Comparison of ENCODE assay signal across 9 cellular contexts in genomic region chr17:50660042-50660886, GRCh38. TPM values are rescaled to one million over a fixed set of nuclear protein-coding genes. Genes with fewer than 3 reads are reported as not detected.
DNase-seq lines count a peak whose midpoint lies in the region; ATAC-seq and TF ChIP-seq lines count a peak whose summit lies in the region.
"Had no signal": no experiment of that assay in that cellular context is flagged by ENCODE, and none has a peak within 500 bp of the region (broad histone marks: within the 10 kb centered on the region; RNA-seq: fewer than 3 reads in every experiment).

No MANE protein-coding gene starts in this region.

- H3K9me2 ChIP-seq in Karpas-422 (replicated peaks; ENCODE audit: insufficient read depth, low read length) = no peaks in the 10 kb centered on the region

- H3K9me3 Mint-ChIP-seq in neural crest cell = no peaks in the 10 kb centered on the region

- TF ChIP-seq CTCF in neural crest cell (conservative IDR thresholded peaks at IDR 0.05) = no peak

- H3K27ac Mint-ChIP-seq in neural crest cell (ENCODE audit: unreplicated experiment) = peak overlapping the region; percentile 67

- H3K27me3 ChIP-seq in Karpas-422 (ENCODE audit: low read length) = no peaks in the 10 kb centered on the region

- no peak overlapping the region for H3K9ac ChIP-seq in Karpas-422 (ENCODE audit: low read length)

- H3K36me3 ChIP-seq in Karpas-422 (ENCODE audit: insufficient read depth, low read length) = no peaks in the 10 kb centered on the region

- no peaks in the 10 kb centered on the region for H3K4me1 ChIP-seq in Karpas-422 (ENCODE audit: low read length)

- H4K20me1 ChIP-seq in Karpas-422 (ENCODE audit: insufficient read depth, low read depth, low read length) = no peaks in the 10 kb centered on the region

- H3K4me2 ChIP-seq in Karpas-422 (ENCODE audit: low read depth, low read length, poor library complexity, severe bottlenecking) = no peak overlapping the region

- H3K9me3 ChIP-seq in Karpas-422 (ENCODE audit: low read length) = no peaks in the 10 kb centered on the region

- no peaks in the 10 kb centered on the region for H3K79me2 ChIP-seq in Karpas-422 (ENCODE audit: low read length)

- no peak for ATAC-seq in HG03135 (IDR thresholded peaks at IDR 0.05; ENCODE audit: unreplicated experiment)
- ATAC-seq in HG03439 (IDR thresholded peaks at IDR 0.05; ENCODE audit: unreplicated experiment) = no peak
- ATAC-seq in GM18868 (IDR thresholded peaks at IDR 0.05; ENCODE audit: unreplicated experiment) = no peak

- no peak overlapping the region for H3K27ac ChIP-seq in Karpas-422 (ENCODE audit: low read length)

- DNase-seq in COLO668 (lab: John Stamatoyannopoulos, UW; ENCODE audit: unreplicated experiment) = peak; percentile 65
- peak; percentile 31 for DNase-seq in NCI-H146 treated with DMSO at 0.1 percent for 48 hours (lab: John Stamatoyannopoulos, UW; ENCODE audit: unreplicated experiment)
- peak; percentile 36 for DNase-seq in dermis blood vessel endothelial cell
- DNase-seq in neural crest cell (ENCODE audit: low read depth, low spot score) = no peak
- DNase-seq in Karpas-422 = no peak

- H3K4me3 Mint-ChIP-seq in neural crest cell = no peak overlapping the region

- no peaks in the 10 kb centered on the region for H3K36me3 Mint-ChIP-seq in neural crest cell (ENCODE audit: low read depth)

- H2AFZ ChIP-seq in Karpas-422 (ENCODE audit: low read length) = no peak overlapping the region

- H3K27me3 Mint-ChIP-seq in neural crest cell (ENCODE audit: low read depth) = no peaks in the 10 kb centered on the region

- no peak overlapping the region for H3K4me3 ChIP-seq in Karpas-422 (ENCODE audit: low read length)

- peaks cover 12% of the 10 kb centered on the region for H3K4me1 Mint-ChIP-seq in neural crest cell

RNA-seq across cellular contexts. Expression of gene ABCC3, which starts 25.6 kb away (rescaled TPM):
- 1.3 and 2.7 TPM in 2 replicates for total RNA-seq in dermis blood vessel endothelial cell
- not detected in 2 replicates for total RNA-seq in neural crest cell
- not detected in 2 replicates for total RNA-seq in Karpas-422 (2014; rRNA removed; shearing (Covaris generic); ENCODE audit: low replicate concordance)
- total RNA-seq: activated CD8-positive, alpha-beta memory T cell treated with anti-CD3 and anti-CD28 coated beads for 36 hours had no signal

RNA-seq across cellular contexts. Expression of gene ANKRD40, which starts 47.5 kb away (rescaled TPM):
- total RNA-seq in dermis blood vessel endothelial cell (33.2 and 35.4 TPM in 2 replicates), neural crest cell (62.0 and 64.0 TPM in 2 replicates)
- 17.1 and 34.1 TPM in 2 replicates for total RNA-seq in Karpas-422 (2014; rRNA removed; shearing (Covaris generic); ENCODE audit: low replicate concordance)

RNA-seq across cellular contexts. Expression of gene LUC7L3, which starts 59.1 kb away (rescaled TPM):
- 21.4 and 31.5 TPM in 2 replicates for total RNA-seq in dermis blood vessel endothelial cell
- 175 and 188 TPM in 2 replicates for total RNA-seq in neural crest cell
- 102 and 142 TPM in 2 replicates for total RNA-seq in Karpas-422 (2014; rRNA removed; shearing (Covaris generic); ENCODE audit: low replicate concordance)

Comparison
In these comparisons a context has a peak if more than half of its experiments do, and no peak if none do; other contexts are left out.
1. DNase-seq: peak in COLO668 (single experiment), NCI-H146 treated with DMSO at 0.1 percent for 48 hours (single experiment) and dermis blood vessel endothelial cell (single experiment); none in neural crest cell (single experiment) and Karpas-422 (single experiment).